Comparison of ENCODE assay signal across 1 cellular context in genomic region chr17:50147841-50148225, GRCh38.
TF ChIP-seq lines count a peak whose summit lies in the region.

No MANE protein-coding gene starts in this region.

TF ChIP-seq in HepG2, 621 proteins besides CTCF, POLR2A, EP300 and RAD21 (continued from another document):
- TF ChIP-seq ZBED4 (CRISPR knock-in tag; IDR thresholded peaks at IDR 0.05; ENCODE audit: borderline replicate concordance) (no peak), ZNF780A (CRISPR knock-in tag; IDR thresholded peaks at IDR 0.05) (no peak)
